ENCODE assay signal across 16 cellular contexts in genomic region chr2:232610081-232610480, GRCh38. TPM values are rescaled to one million over a fixed set of nuclear protein-coding genes. Genes with fewer than 3 reads are reported as not detected.
DNase-seq lines count a peak whose midpoint lies in the region; ATAC-seq and TF ChIP-seq lines count a peak whose summit lies in the region.
"Had no signal": no experiment of that assay in that cellular context is flagged by ENCODE, and none has a peak within 500 bp of the region (broad histone marks: within the 10 kb centered on the region; RNA-seq: fewer than 3 reads in every experiment).

No MANE protein-coding gene starts in this region.

- H3K9ac ChIP-seq in PC-3 (ENCODE audit: low read length): no peak overlapping the region

- H3K9me3 ChIP-seq in PC-3 (ENCODE audit: low read length) (no peaks in the 10 kb centered on the region), RWPE2 (ENCODE audit: severe bottlenecking) (no peaks in the 10 kb centered on the region), spleen (no peaks in the 10 kb centered on the region)
- H3K9me3 ChIP-seq: BE2C, Caco-2 had no signal

- TF ChIP-seq CTCF in natural killer cell (IDR thresholded peaks at IDR 0.05): no peak
- TF ChIP-seq CTCF in PC-3 (conservative IDR thresholded peaks at IDR 0.05; ENCODE audit: low read depth, low read length): no peak
- no peak for TF ChIP-seq CTCF in RWPE2 (IDR thresholded peaks at IDR 0.05; ENCODE audit: poor library complexity, severe bottlenecking)
- no peak for TF ChIP-seq CTCF in spleen (IDR thresholded peaks at IDR 0.05 in 8 of 11, conservative IDR thresholded peaks at IDR 0.05 in 3 of 11)

- H3K27me3 ChIP-seq in PC-3 (ENCODE audit: low read length): no peaks in the 10 kb centered on the region
- H3K27me3 ChIP-seq in RWPE2 (ENCODE audit: insufficient read depth, poor library complexity, severe bottlenecking): no peaks in the 10 kb centered on the region
- no peaks in the 10 kb centered on the region for H3K27me3 ChIP-seq in spleen (replicated peaks in 1 of 7)
- H3K27me3 ChIP-seq: BE2C had no signal

- no peaks in the 10 kb centered on the region for H3K36me3 Mint-ChIP-seq in natural killer cell treated with Interleukin-12 subunit alpha and Interleukin-12 subunit beta and Interleukin-15 and Interleukin-18, amount 100 ng/mL, for 72 hours
- H3K36me3 Mint-ChIP-seq in natural killer cell: no peaks in the 10 kb centered on the region
- H3K36me3 Mint-ChIP-seq: CD4-positive, CD25-positive, alpha-beta regulatory T cell had no signal

- no peaks in the 10 kb centered on the region for H3K27me3 Mint-ChIP-seq in natural killer cell treated with Interleukin-12 subunit alpha and Interleukin-12 subunit beta and Interleukin-15 and Interleukin-18, amount 100 ng/mL, for 72 hours
- H3K27me3 Mint-ChIP-seq in natural killer cell (ENCODE audit: low read depth in 2 of 2): peaks cover 0 to 1% of the 10 kb centered on the region in 2 donors

- DNase-seq in natural killer cell treated with Interleukin-12 subunit alpha and Interleukin-12 subunit beta and Interleukin-15 and Interleukin-18, amount 100 ng/mL, for 72 hours (ENCODE audit: low spot score): peak; percentile 39
- no peak for DNase-seq in natural killer cell
- DNase-seq in PC-3: no peak
- DNase-seq in RWPE2 (ENCODE audit: low spot score): no peak
- peak; percentile 62 for DNase-seq in spleen
- no peak for DNase-seq in cortex of kidney (lab: John Stamatoyannopoulos, UW)
- no peak for DNase-seq in activated CD4-positive, alpha-beta T cell treated with anti-CD3 and anti-CD28 coated beads, Interleukin-2, amount 50 U/mL, for 1 hour
- DNase-seq: BE2C; C1 segment of cervical spinal cord; Caco-2; CD4-positive, CD25-positive, alpha-beta regulatory T cell; GDM1; HCEC 1CT; IMR-90 had no signal

- H3K36me3 ChIP-seq in PC-3 (ENCODE audit: low read depth, low read length) (no peaks in the 10 kb centered on the region), RWPE2 (ENCODE audit: low read depth) (no peaks in the 10 kb centered on the region), spleen (no peaks in the 10 kb centered on the region)
- H3K36me3 ChIP-seq: BE2C had no signal

- CTCF ChIA-PET in PC-3 (lab: Charles Lee): interaction anchor here (0.7 kb wide), 1 partner anchor 14 kb away, joined by 6 read pairs; no protein-coding TSS in a partner anchor

- ATAC-seq in natural killer cell treated with Interleukin-12 subunit alpha and Interleukin-12 subunit beta and Interleukin-15 and Interleukin-18, amount 100 ng/mL, for 72 hours: no peak
- ATAC-seq in natural killer cell: no peak
- no peak for ATAC-seq in PC-3
- ATAC-seq in RWPE2 (ENCODE audit: low read depth): no peak
- ATAC-seq in HG03196 (IDR thresholded peaks at IDR 0.05; ENCODE audit: unreplicated experiment): no peak
- ATAC-seq: GM23338 had no signal

- POLR2A ChIA-PET in PC-3 (lab: Charles Lee; ENCODE audit: unreplicated experiment): interaction anchor here (0.6 kb wide), 1 partner anchor 140 kb away, joined by 5 read pairs; no protein-coding TSS in a partner anchor

- H3K4me1 ChIP-seq in PC-3 (ENCODE audit: insufficient read depth, low read length): peaks cover 23% of the 10 kb centered on the region
- H3K4me1 ChIP-seq in RWPE2 (ENCODE audit: insufficient read depth, poor library complexity, severe bottlenecking): peaks cover 10% of the 10 kb centered on the region
- H3K4me1 ChIP-seq in spleen: peaks cover 0 to 15% (median 13%) of the 10 kb centered on the region in 6 donors
- H3K4me1 ChIP-seq: BE2C, Caco-2 had no signal

- no peaks in the 10 kb centered on the region for H3K9me3 Mint-ChIP-seq in natural killer cell treated with Interleukin-12 subunit alpha and Interleukin-12 subunit beta and Interleukin-15 and Interleukin-18, amount 100 ng/mL, for 72 hours
- H3K9me3 Mint-ChIP-seq in natural killer cell: no peaks in the 10 kb centered on the region
- H3K9me3 Mint-ChIP-seq: CD4-positive, CD25-positive, alpha-beta regulatory T cell; GM23338 had no signal

- H2AFZ ChIP-seq in PC-3 (ENCODE audit: low read length): no peak overlapping the region
- H2AFZ ChIP-seq: GM23338 had no signal

- H3K27ac ChIP-seq in PC-3 (ENCODE audit: low read length): 0 out of 2 replicates have a peak overlapping the region, but pooled peaks have one; percentile 2
- peak overlapping the region; percentile 23 for H3K27ac ChIP-seq in RWPE2 (ENCODE audit: poor library complexity, severe bottlenecking)
- H3K27ac ChIP-seq in spleen: no peak overlapping the region

- no peak overlapping the region for H3K4me2 ChIP-seq in PC-3 (ENCODE audit: low read length)
- H3K4me2 ChIP-seq: GM23338 had no signal

- 75 to 86% (median 85%) methylated on average over 3 of the region's 3 CpGs for WGBS in spleen, 5 donors

- no peaks in the 10 kb centered on the region for H3K79me2 ChIP-seq in PC-3 (ENCODE audit: low read length)

- H3K27ac Mint-ChIP-seq in natural killer cell treated with Interleukin-12 subunit alpha and Interleukin-12 subunit beta and Interleukin-15 and Interleukin-18, amount 100 ng/mL, for 72 hours: no peak overlapping the region
- no peak overlapping the region for H3K27ac Mint-ChIP-seq in natural killer cell
- H3K27ac Mint-ChIP-seq: CD4-positive, CD25-positive, alpha-beta regulatory T cell; GM23338 had no signal

- H3K4me3 ChIP-seq in PC-3 (ENCODE audit: low read length) (no peak overlapping the region), RWPE2 (ENCODE audit: severe bottlenecking) (no peak overlapping the region), spleen (no peak overlapping the region)
- H3K4me3 ChIP-seq: GM23338 had no signal

- no peaks in the 10 kb centered on the region for H3K9me2 ChIP-seq in PC-3 (replicated peaks; ENCODE audit: low read length)

- intact Hi-C loops in natural killer cell (cut with micrococcal nuclease): no loop called here
- intact Hi-C loops in PC-3 (cut with micrococcal nuclease): no loop called here
- intact Hi-C loops in spleen (cut with DNase I; ENCODE audit: low total_unique reads): loop anchor here (5.0 kb wide), 1 partner anchor 52 kb away; no protein-coding TSS in a partner anchor

- no peak overlapping the region for H3K4me3 Mint-ChIP-seq in natural killer cell treated with Interleukin-12 subunit alpha and Interleukin-12 subunit beta and Interleukin-15 and Interleukin-18, amount 100 ng/mL, for 72 hours
- no peak overlapping the region for H3K4me3 Mint-ChIP-seq in natural killer cell
- H3K4me3 Mint-ChIP-seq: CD4-positive, CD25-positive, alpha-beta regulatory T cell; GM23338 had no signal

- H3F3A ChIP-seq in PC-3 (ENCODE audit: low read length, unreplicated experiment): no peaks in the 10 kb centered on the region

- H4K20me1 ChIP-seq in PC-3 (ENCODE audit: low read length): no peaks in the 10 kb centered on the region

- peaks cover 0 to 4% of the 10 kb centered on the region in 2 donors for H3K4me1 Mint-ChIP-seq in natural killer cell treated with Interleukin-12 subunit alpha and Interleukin-12 subunit beta and Interleukin-15 and Interleukin-18, amount 100 ng/mL, for 72 hours (ENCODE audit: low read depth in 2 of 2)
- H3K4me1 Mint-ChIP-seq in natural killer cell: peaks cover 0 to 7% of the 10 kb centered on the region in 2 donors
- H3K4me1 Mint-ChIP-seq: GM23338 had no signal

- TF ChIP-seq POLR2A in spleen (IDR thresholded peaks at IDR 0.05): no peak

- no TSS peak for BruUV-seq in PC-3 (replicated peaks; lab: Mats Ljungman, UMichigan)

RNA-seq across cellular contexts. Expression of gene EFHD1, which starts 23.3 kb away (rescaled TPM):
- under 1 TPM in 1 of 2 donors, not detected in 1; 0.24 TPM for total RNA-seq in natural killer cell treated with Interleukin-12 subunit alpha and Interleukin-12 subunit beta and Interleukin-15 and Interleukin-18, amount 100 ng/mL, for 72 hours
- total RNA-seq in natural killer cell (under 1 TPM in 1 of 3 donors, not detected in 2; 0.58 TPM), PC-3 (2014; rRNA removed) (0.07 TPM in 1 of 2 replicates, not detected in the other), spleen (10 to 100 TPM; 19.8 to 96.2 (median 46.6) TPM)
- polyA plus RNA-seq in spleen: 10 to 100 TPM; 13.6 to 50.5 (median 19.2) TPM
- total RNA-seq: IMR-90 had no signal

RNA-seq across cellular contexts. Expression of gene EIF4E2, which starts 59.6 kb away (rescaled TPM):
- total RNA-seq in natural killer cell treated with Interleukin-12 subunit alpha and Interleukin-12 subunit beta and Interleukin-15 and Interleukin-18, amount 100 ng/mL, for 72 hours: 10 to 100 TPM; 65.6 to 79.2 TPM
- total RNA-seq in natural killer cell (10 to 100 TPM; 62.2 to 67.6 (median 63.5) TPM), PC-3 (2014; rRNA removed) (53.9 and 55.1 TPM in 2 replicates), spleen (10 to 100 TPM; 39.8 to 61.1 (median 49.0) TPM)
- 10 to 100 TPM; 29.3 to 42.9 (median 41.4) TPM for polyA plus RNA-seq in spleen

RNA-seq across cellular contexts. Expression of gene TIGD1, which starts 59.7 kb away (rescaled TPM):
- total RNA-seq in natural killer cell treated with Interleukin-12 subunit alpha and Interleukin-12 subunit beta and Interleukin-15 and Interleukin-18, amount 100 ng/mL, for 72 hours: 1 to 10 TPM; 3.2 to 9.4 TPM
- total RNA-seq in natural killer cell (10 to 100 TPM; 10.6 to 13.2 (median 12.4) TPM), PC-3 (2014; rRNA removed) (5.9 and 6.3 TPM in 2 replicates), spleen (10 to 100 TPM in 3 of 7 donors, 1 to 10 TPM in 4; 5.1 to 13.5 (median 9.9) TPM)
- polyA plus RNA-seq in spleen: 1 to 10 TPM; 4.4 to 8.3 (median 6.0) TPM

Comparison
In these comparisons a context has a peak if more than half of its experiments do, and no peak if none do; other contexts are left out.
1. DNase-seq: peak in natural killer cell treated with Interleukin-12 subunit alpha and Interleukin-12 subunit beta and Interleukin-15 and Interleukin-18, amount 100 ng/mL, for 72 hours (single experiment) and spleen (single experiment); none in natural killer cell (single experiment), PC-3 (single experiment), RWPE2 (single experiment), cortex of kidney (single experiment) and activated CD4-positive, alpha-beta T cell treated with anti-CD3 and anti-CD28 coated beads, Interleukin-2, amount 50 U/mL, for 1 hour (single experiment).
2. H3K27ac ChIP-seq: peak in PC-3 (single experiment) and RWPE2 (single experiment); none in spleen (0 of 8).
3. RNA of gene EFHD1, which starts 23.3 kb away (total RNA-seq): 19.8 to 96.2 TPM in spleen; 0.24 TPM in natural killer cell treated with Interleukin-12 subunit alpha and Interleukin-12 subunit beta and Interleukin-15 and Interleukin-18, amount 100 ng/mL, for 72 hours, 0.58 TPM in natural killer cell and 0.07 TPM in PC-3; every median in the first group is over 10 times any median in the second.